8 cellular contexts compared by ENCODE assay signal in genomic region chr10:73874267-73875138, GRCh38. TPM values are rescaled to one million over a fixed set of nuclear protein-coding genes. Genes with fewer than 3 reads are reported as not detected.
DNase-seq lines count a peak whose midpoint lies in the region; ATAC-seq and TF ChIP-seq lines count a peak whose summit lies in the region.

CAMK2G (minus strand) TSS chr10:73874555; CDS start chr10:73874461, 94 bp downstream.

- intact Hi-C loops in Caco-2 (cut with micrococcal nuclease; ENCODE audit: unreplicated experiment), result loop anchor here (10.0 kb wide), 1 partner anchor 90 kb away; the partner anchor contains the start of genes CHCHD1 and ZSWIM8
- intact Hi-C loops in esophagus squamous epithelium (cut with DNase I), result no loop called here

- H3K27ac ChIP-seq in HUES64 (ENCODE audit: low read depth, low read length), result no peak within 1 kb of the TSS; the same call in 1 of the 2 replicates
- peak within 1 kb of the TSS; percentile 85 to 89 (median 88) for H3K27ac ChIP-seq in esophagus squamous epithelium

- H3K36me3 Mint-ChIP-seq in Caco-2 (ENCODE audit: insufficient read depth, unreplicated experiment), result peaks cover 35% of the 10 kb centered on the region
- H3K36me3 Mint-ChIP-seq in activated T-cell treated with anti-CD3 and anti-CD28 coated beads, Interleukin-2, amount 50 U/mL, for 72 hours (ENCODE audit: insufficient read depth in 2 of 2), result peaks cover 0 to 3% of the 10 kb centered on the region in 2 donors
- H3K36me3 Mint-ChIP-seq in naive B cell, result no peaks in the 10 kb centered on the region
- peaks cover 5% of the 10 kb centered on the region for H3K36me3 Mint-ChIP-seq in stimulated activated memory B cell treated with anti-CD40 and anti-IgM and Interleukin-4, amounts not matched to agents 10 μg/mL and 1 μg/mL and 100 μg/mL, for 72 hours

- CTCF ChIA-PET in Caco-2 (lab: Charles Lee), result no interaction called here

- H3K27me3 Mint-ChIP-seq in Caco-2 (ENCODE audit: insufficient read depth, unreplicated experiment) (no peaks in the 10 kb centered on the region), naive B cell (no peaks in the 10 kb centered on the region)
- no peaks in the 10 kb centered on the region for H3K27me3 Mint-ChIP-seq in activated T-cell treated with anti-CD3 and anti-CD28 coated beads, Interleukin-2, amount 50 U/mL, for 72 hours (ENCODE audit: low read depth)
- no peaks in the 10 kb centered on the region for H3K27me3 Mint-ChIP-seq in stimulated activated memory B cell treated with anti-CD40 and anti-IgM and Interleukin-4, amounts not matched to agents 10 μg/mL and 1 μg/mL and 100 μg/mL, for 72 hours

- no peaks in the 10 kb centered on the region for H3K9me3 Mint-ChIP-seq in Caco-2 (ENCODE audit: unreplicated experiment)
- H3K9me3 Mint-ChIP-seq in activated T-cell treated with anti-CD3 and anti-CD28 coated beads, Interleukin-2, amount 50 U/mL, for 72 hours, result no peaks in the 10 kb centered on the region
- no peaks in the 10 kb centered on the region for H3K9me3 Mint-ChIP-seq in naive B cell
- no peaks in the 10 kb centered on the region for H3K9me3 Mint-ChIP-seq in stimulated activated memory B cell treated with anti-CD40 and anti-IgM and Interleukin-4, amounts not matched to agents 10 μg/mL and 1 μg/mL and 100 μg/mL, for 72 hours

- H3K4me1 ChIP-seq in Caco-2 (peaks cover 51% of the 10 kb centered on the region), HUES64 (ENCODE audit: insufficient read depth, low read length) (peaks cover 5% of the 10 kb centered on the region), esophagus squamous epithelium (peaks cover 36 to 74% (median 41%) of the 10 kb centered on the region in 3 donors)

- H3K27me3 ChIP-seq in Caco-2 (replicated peaks; ENCODE audit: control insufficient read depth, insufficient read depth, low read length) (no peaks in the 10 kb centered on the region), HUES64 (ENCODE audit: insufficient read depth, low read length) (peaks cover 5% of the 10 kb centered on the region; the same call in 1 of the 2 replicates), esophagus squamous epithelium (no peaks in the 10 kb centered on the region)

- H3K9me3 ChIP-seq in Caco-2 (no peaks in the 10 kb centered on the region), HUES64 (ENCODE audit: insufficient read depth, low read depth, low read length) (no peaks in the 10 kb centered on the region), esophagus squamous epithelium (no peaks in the 10 kb centered on the region)

- no TSS peak for BruUV-seq in Caco-2 (replicated peaks; lab: Mats Ljungman, UMichigan)

- peak in 1 of 4 donors; percentile 68 for TF ChIP-seq POLR2A in esophagus squamous epithelium (IDR thresholded peaks at IDR 0.05)

- H3K4me3 Mint-ChIP-seq in Caco-2 (ENCODE audit: unreplicated experiment), result peak within 1 kb of the TSS; percentile 69
- H3K4me3 Mint-ChIP-seq in activated T-cell treated with anti-CD3 and anti-CD28 coated beads, Interleukin-2, amount 50 U/mL, for 72 hours, result peak within 1 kb of the TSS; percentile 93
- peak within 1 kb of the TSS; percentile 85 to 99 (median 95) for H3K4me3 Mint-ChIP-seq in naive B cell
- H3K4me3 Mint-ChIP-seq in stimulated activated memory B cell treated with anti-CD40 and anti-IgM and Interleukin-4, amounts not matched to agents 10 μg/mL and 1 μg/mL and 100 μg/mL, for 72 hours, result peak within 1 kb of the TSS; percentile 89

- ATAC-seq in GM21367 (IDR thresholded peaks at IDR 0.05; ENCODE audit: unreplicated experiment) (peak; percentile 61), naive B cell (ENCODE audit: low read depth in 2 of 2) (peak; percentile 82)
- peak; percentile 89 to 90 for ATAC-seq in activated T-cell treated with anti-CD3 and anti-CD28 coated beads, Interleukin-2, amount 50 U/mL, for 72 hours (replicated peaks in 1 of 2)
- ATAC-seq in stimulated activated memory B cell treated with anti-CD40 and anti-IgM and Interleukin-4, amounts not matched to agents 10 μg/mL and 1 μg/mL and 100 μg/mL, for 72 hours, result peak; percentile 93

- H3K4me1 Mint-ChIP-seq in Caco-2 (ENCODE audit: low read depth, unreplicated experiment), result peaks cover 35% of the 10 kb centered on the region
- H3K4me1 Mint-ChIP-seq in activated T-cell treated with anti-CD3 and anti-CD28 coated beads, Interleukin-2, amount 50 U/mL, for 72 hours (ENCODE audit: low read depth), result peaks cover 74% of the 10 kb centered on the region
- peaks cover 35 to 59% (median 55%) of the 10 kb centered on the region in 3 donors for H3K4me1 Mint-ChIP-seq in naive B cell
- H3K4me1 Mint-ChIP-seq in stimulated activated memory B cell treated with anti-CD40 and anti-IgM and Interleukin-4, amounts not matched to agents 10 μg/mL and 1 μg/mL and 100 μg/mL, for 72 hours, result peaks cover 49% of the 10 kb centered on the region

- TF ChIP-seq CTCF in Caco-2 (IDR thresholded peaks at IDR 0.05; ENCODE audit: insufficient read depth in 1 of 2, low read depth in 1 of 2, low read length in 1 of 2, severe bottlenecking in 1 of 2, unreplicated experiment in 1 of 2) (no peak), esophagus squamous epithelium (IDR thresholded peaks at IDR 0.05) (peak in 1 of 6 experiments; percentile 4)

- 2% methylated on average over 93 of the region's 95 CpGs for WGBS in HUES64
- WGBS in esophagus squamous epithelium, 2 donors, result 0% methylated on average over 2 of the region's 95 CpGs

- POLR2A ChIA-PET in Caco-2 (lab: Charles Lee), result interaction anchor here (0.8 to 1.0 kb wide), 2 partner anchors 21 to 123 kb away, joined by 3 to 4 read pairs; partner anchors contain the start of gene VCL

- peak within 1 kb of the TSS; percentile 74 for H3K9ac ChIP-seq in HUES64 (ENCODE audit: low read depth, low read length)

- peak within 1 kb of the TSS; percentile 83 for H3K4me3 ChIP-seq in Caco-2 (ENCODE audit: low read depth, low read length)
- H3K4me3 ChIP-seq in HUES64 (ENCODE audit: low read length), result peak within 1 kb of the TSS; percentile 76
- H3K4me3 ChIP-seq in esophagus squamous epithelium, result peak within 1 kb of the TSS; percentile 74 to 98 (median 88)

- DNase-seq in Caco-2 (peak; percentile 89 to 90), RKO (ENCODE audit: low spot score) (peak; percentile 89), esophagus squamous epithelium (lab: John Stamatoyannopoulos, UW) (peak; percentile 20), naive B cell (peak; percentile 80)
- peak; percentile 85 to 91 for DNase-seq in activated T-cell treated with anti-CD3 and anti-CD28 coated beads, Interleukin-2, amount 50 U/mL, for 72 hours

- 0 out of 2 replicates have a peak, but pooled peaks cover 4% of the 10 kb centered on the region for H3K36me3 ChIP-seq in Caco-2 (ENCODE audit: control insufficient read depth, insufficient read depth, low read length)
- peaks cover 28% of the 10 kb centered on the region for H3K36me3 ChIP-seq in HUES64 (ENCODE audit: insufficient read depth, low read length)
- H3K36me3 ChIP-seq in esophagus squamous epithelium, result peaks cover 0 to 33% (median 0%) of the 10 kb centered on the region in 3 donors

- peak within 1 kb of the TSS; percentile 80 for H3K27ac Mint-ChIP-seq in Caco-2 (ENCODE audit: unreplicated experiment)
- H3K27ac Mint-ChIP-seq in activated T-cell treated with anti-CD3 and anti-CD28 coated beads, Interleukin-2, amount 50 U/mL, for 72 hours, result peak within 1 kb of the TSS; percentile 41
- peak within 1 kb of the TSS; percentile 86 to 97 (median 94) for H3K27ac Mint-ChIP-seq in naive B cell
- peak within 1 kb of the TSS; percentile 79 for H3K27ac Mint-ChIP-seq in stimulated activated memory B cell treated with anti-CD40 and anti-IgM and Interleukin-4, amounts not matched to agents 10 μg/mL and 1 μg/mL and 100 μg/mL, for 72 hours

RNA-seq across cellular contexts. Expression of gene CAMK2G, which starts in this region (rescaled TPM):
- 78.0 and 78.8 TPM in 2 replicates for total RNA-seq in Caco-2 (2022)
- 19.8 TPM for polyA plus RNA-seq in HUES64 (2013, experiment 1 of 2)
- 21.2 TPM for polyA plus RNA-seq in HUES64 (2013, experiment 2 of 2)
- 10 to 100 TPM; 25.0 to 30.3 TPM for total RNA-seq in activated T-cell treated with anti-CD3 and anti-CD28 coated beads, Interleukin-2, amount 50 U/mL, for 72 hours
- 10 to 100 TPM; 15.5 to 37.0 (median 28.6) TPM for total RNA-seq in esophagus squamous epithelium
- 1 to 10 TPM; 1.7 to 5.1 (median 3.6) TPM for polyA plus RNA-seq in naive B cell (ENCODE audit: low read depth in 6 of 6)

Comparison
In these comparisons a context has a peak if more than half of its experiments do, and no peak if none do; other contexts are left out.
1. DNase-seq: peak in every context shown above with its lines; median percentile 90 in Caco-2; 89 in RKO; 88 in activated T-cell treated with anti-CD3 and anti-CD28 coated beads, Interleukin-2, amount 50 U/mL, for 72 hours; 80 in naive B cell; 20 in esophagus squamous epithelium.
2. H3K27ac Mint-ChIP-seq: peak in every context shown above with its lines; median percentile 94 in naive B cell; 80 in Caco-2; 79 in stimulated activated memory B cell treated with anti-CD40 and anti-IgM and Interleukin-4, amounts not matched to agents 10 μg/mL and 1 μg/mL and 100 μg/mL, for 72 hours; 41 in activated T-cell treated with anti-CD3 and anti-CD28 coated beads, Interleukin-2, amount 50 U/mL, for 72 hours.